ENCODE assay signal across 1 cellular context in the genomic region with DNA sequence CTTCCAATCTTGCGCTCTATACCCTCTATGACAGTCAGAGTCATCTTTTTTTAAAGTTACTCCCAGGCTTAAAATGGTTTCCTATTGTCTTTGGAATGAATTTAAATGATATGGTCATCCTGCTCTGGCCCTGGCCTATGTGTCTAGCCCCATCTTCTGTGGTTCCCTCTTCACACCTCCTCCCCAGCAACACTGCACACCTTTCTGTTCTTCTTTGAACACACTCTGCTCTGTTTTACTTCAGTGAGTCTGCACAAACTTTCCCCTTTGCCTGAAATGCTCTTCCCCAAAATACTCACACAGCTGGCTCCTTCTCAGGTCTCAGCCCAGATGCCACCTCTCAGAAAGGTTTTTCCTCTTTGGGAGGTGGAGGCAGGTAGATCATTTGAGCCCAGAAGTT.
TF ChIP-seq lines count a peak whose summit lies in the region.

No MANE protein-coding gene starts in this region.

TF ChIP-seq in GM12878, 131 proteins besides CTCF, POLR2A, EP300 and RAD21 (continues in another document):
- TF ChIP-seq, protein P1, sequence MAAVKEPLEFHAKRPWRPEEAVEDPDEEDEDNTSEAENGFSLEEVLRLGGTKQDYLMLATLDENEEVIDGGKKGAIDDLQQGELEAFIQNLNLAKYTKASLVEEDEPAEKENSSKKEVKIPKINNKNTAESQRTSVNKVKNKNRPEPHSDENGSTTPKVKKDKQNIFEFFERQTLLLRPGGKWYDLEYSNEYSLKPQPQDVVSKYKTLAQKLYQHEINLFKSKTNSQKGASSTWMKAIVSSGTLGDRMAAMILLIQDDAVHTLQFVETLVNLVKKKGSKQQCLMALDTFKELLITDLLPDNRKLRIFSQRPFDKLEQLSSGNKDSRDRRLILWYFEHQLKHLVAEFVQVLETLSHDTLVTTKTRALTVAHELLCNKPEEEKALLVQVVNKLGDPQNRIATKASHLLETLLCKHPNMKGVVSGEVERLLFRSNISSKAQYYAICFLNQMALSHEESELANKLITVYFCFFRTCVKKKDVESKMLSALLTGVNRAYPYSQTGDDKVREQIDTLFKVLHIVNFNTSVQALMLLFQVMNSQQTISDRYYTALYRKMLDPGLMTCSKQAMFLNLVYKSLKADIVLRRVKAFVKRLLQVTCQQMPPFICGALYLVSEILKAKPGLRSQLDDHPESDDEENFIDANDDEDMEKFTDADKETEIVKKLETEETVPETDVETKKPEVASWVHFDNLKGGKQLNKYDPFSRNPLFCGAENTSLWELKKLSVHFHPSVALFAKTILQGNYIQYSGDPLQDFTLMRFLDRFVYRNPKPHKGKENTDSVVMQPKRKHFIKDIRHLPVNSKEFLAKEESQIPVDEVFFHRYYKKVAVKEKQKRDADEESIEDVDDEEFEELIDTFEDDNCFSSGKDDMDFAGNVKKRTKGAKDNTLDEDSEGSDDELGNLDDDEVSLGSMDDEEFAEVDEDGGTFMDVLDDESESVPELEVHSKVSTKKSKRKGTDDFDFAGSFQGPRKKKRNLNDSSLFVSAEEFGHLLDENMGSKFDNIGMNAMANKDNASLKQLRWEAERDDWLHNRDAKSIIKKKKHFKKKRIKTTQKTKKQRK (IDR thresholded peaks at IDR 0.05; ENCODE audit: low read depth, low read length): no peak
- TF ChIP-seq ZNF24 (IDR thresholded peaks at IDR 0.05) (no peak), ZNF207 (IDR thresholded peaks at IDR 0.05; ENCODE audit: borderline replicate concordance) (no peak), CHD1 (IDR thresholded peaks at IDR 0.05; ENCODE audit: low read depth, low read length) (no peak), YBX1 (IDR thresholded peaks at IDR 0.05) (no peak), FOXM1 (IDR thresholded peaks at IDR 0.05; ENCODE audit: low read depth, low read length) (no peak), PBX3 (IDR thresholded peaks at IDR 0.05; ENCODE audit: insufficient replicate concordance, low read depth, low read length) (no peak), SMC3 (IDR thresholded peaks at IDR 0.05; ENCODE audit: borderline replicate concordance, low read length) (no peak), NRF1 (conservative IDR thresholded peaks at IDR 0.05; ENCODE audit: low read depth, low read length) (no peak), BHLHE40 (IDR thresholded peaks at IDR 0.05; ENCODE audit: borderline replicate concordance in 1 of 2, low read depth in 2 of 2, low read length in 1 of 2) (peak; percentile 34 to 62; a peak in 2 of 4 replicates), ZSCAN29 (IDR thresholded peaks at IDR 0.05) (no peak), LARP7 (IDR thresholded peaks at IDR 0.05) (no peak), NR2F1 (conservative IDR thresholded peaks at IDR 0.05) (0 out of 2 replicates have a peak, but pooled peaks have one; percentile 10), MYB (IDR thresholded peaks at IDR 0.05; ENCODE audit: borderline replicate concordance, low read depth, low read length) (no peak), CBX5 (IDR thresholded peaks at IDR 0.05; ENCODE audit: low read depth) (no peak), GABPA (IDR thresholded peaks at IDR 0.05; ENCODE audit: low read depth) (no peak), ZZZ3 (IDR thresholded peaks at IDR 0.05; ENCODE audit: control insufficient read depth, insufficient read length, low read depth) (no peak), ASH2L (IDR thresholded peaks at IDR 0.05; ENCODE audit: borderline replicate concordance, low read depth) (no peak), NR2C2 (IDR thresholded peaks at IDR 0.05; ENCODE audit: borderline replicate concordance, control insufficient read depth, insufficient read length, low read depth) (no peak), BMI1 (IDR thresholded peaks at IDR 0.05; ENCODE audit: borderline replicate concordance) (0 out of 2 replicates have a peak, but pooled peaks have one; percentile 20), FOS (IDR thresholded peaks at IDR 0.05; ENCODE audit: borderline replicate concordance, extremely low read depth, insufficient read length) (no peak), MTA2 (IDR thresholded peaks at IDR 0.05; ENCODE audit: low read depth) (peak; percentile 61; the same call in 1 of the 2 replicates), MEF2A (IDR thresholded peaks at IDR 0.05; ENCODE audit: insufficient read depth, low read depth, low read length) (no peak), BRCA1 (IDR thresholded peaks at IDR 0.05; ENCODE audit: low read depth, low read length) (no peak), POLR2AphosphoS2 (IDR thresholded peaks at IDR 0.05; ENCODE audit: low read depth, low read length) (no peak), TBL1XR1 (IDR thresholded peaks at IDR 0.05; ENCODE audit: low read depth, low read length) (no peak), IKZF1 (conservative IDR thresholded peaks at IDR 0.05) (peak; percentile 67), RELB (IDR thresholded peaks at IDR 0.05; ENCODE audit: low read depth) (peak; percentile 42; the same call in 1 of the 2 replicates), SIX5 (IDR thresholded peaks at IDR 0.05; ENCODE audit: low read depth, low read length, severe bottlenecking) (no peak), RAD51 (IDR thresholded peaks at IDR 0.05) (no peak), HDAC6 (IDR thresholded peaks at IDR 0.05; ENCODE audit: unreplicated experiment) (no peak), SREBF2 (IDR thresholded peaks at IDR 0.05; ENCODE audit: low read length) (no peak), DPF2 (IDR thresholded peaks at IDR 0.05) (0 out of 2 replicates have a peak, but pooled peaks have one; percentile 40), ZNF622 (IDR thresholded peaks at IDR 0.05) (no peak), RBBP5 (conservative IDR thresholded peaks at IDR 0.05) (no peak), SIN3A (IDR thresholded peaks at IDR 0.05; ENCODE audit: low read depth, low read length) (no peak), TARDBP (IDR thresholded peaks at IDR 0.05; ENCODE audit: borderline replicate concordance) (no peak), SP1 (IDR thresholded peaks at IDR 0.05; ENCODE audit: low read depth, low read length) (no peak), SPI1 (IDR thresholded peaks at IDR 0.05; ENCODE audit: borderline replicate concordance, insufficient read depth, low read depth, low read length) (peak; percentile 34; the same call in 1 of the 2 replicates), ATF3 (IDR thresholded peaks at IDR 0.05; ENCODE audit: borderline replicate concordance, extremely low read depth, low read depth, low read length) (no peak), RUNX3 (IDR thresholded peaks at IDR 0.05; ENCODE audit: low read length) (peak; percentile 47), ZNF384 (IDR thresholded peaks at IDR 0.05; ENCODE audit: borderline replicate concordance, low read depth, low read length) (no peak), NBN (IDR thresholded peaks at IDR 0.05) (no peak), IKZF2 (IDR thresholded peaks at IDR 0.05) (peak in 1 of 2 experiments; percentile 73; a peak in 2 of 4 replicates), MLLT1 (IDR thresholded peaks at IDR 0.05) (0 out of 2 replicates have a peak, but pooled peaks have one; percentile 33), HDAC2 (IDR thresholded peaks at IDR 0.05) (no peak), STAT3 (IDR thresholded peaks at IDR 0.05; ENCODE audit: low read depth, low read length) (no peak), CEBPB (IDR thresholded peaks at IDR 0.05; ENCODE audit: borderline replicate concordance in 1 of 2, low read depth in 2 of 2, low read length in 2 of 2) (no peak), ZNF274 (IDR thresholded peaks at IDR 0.05; ENCODE audit: insufficient read depth, insufficient read length) (no peak)
- TF ChIP-seq, protein P2, sequence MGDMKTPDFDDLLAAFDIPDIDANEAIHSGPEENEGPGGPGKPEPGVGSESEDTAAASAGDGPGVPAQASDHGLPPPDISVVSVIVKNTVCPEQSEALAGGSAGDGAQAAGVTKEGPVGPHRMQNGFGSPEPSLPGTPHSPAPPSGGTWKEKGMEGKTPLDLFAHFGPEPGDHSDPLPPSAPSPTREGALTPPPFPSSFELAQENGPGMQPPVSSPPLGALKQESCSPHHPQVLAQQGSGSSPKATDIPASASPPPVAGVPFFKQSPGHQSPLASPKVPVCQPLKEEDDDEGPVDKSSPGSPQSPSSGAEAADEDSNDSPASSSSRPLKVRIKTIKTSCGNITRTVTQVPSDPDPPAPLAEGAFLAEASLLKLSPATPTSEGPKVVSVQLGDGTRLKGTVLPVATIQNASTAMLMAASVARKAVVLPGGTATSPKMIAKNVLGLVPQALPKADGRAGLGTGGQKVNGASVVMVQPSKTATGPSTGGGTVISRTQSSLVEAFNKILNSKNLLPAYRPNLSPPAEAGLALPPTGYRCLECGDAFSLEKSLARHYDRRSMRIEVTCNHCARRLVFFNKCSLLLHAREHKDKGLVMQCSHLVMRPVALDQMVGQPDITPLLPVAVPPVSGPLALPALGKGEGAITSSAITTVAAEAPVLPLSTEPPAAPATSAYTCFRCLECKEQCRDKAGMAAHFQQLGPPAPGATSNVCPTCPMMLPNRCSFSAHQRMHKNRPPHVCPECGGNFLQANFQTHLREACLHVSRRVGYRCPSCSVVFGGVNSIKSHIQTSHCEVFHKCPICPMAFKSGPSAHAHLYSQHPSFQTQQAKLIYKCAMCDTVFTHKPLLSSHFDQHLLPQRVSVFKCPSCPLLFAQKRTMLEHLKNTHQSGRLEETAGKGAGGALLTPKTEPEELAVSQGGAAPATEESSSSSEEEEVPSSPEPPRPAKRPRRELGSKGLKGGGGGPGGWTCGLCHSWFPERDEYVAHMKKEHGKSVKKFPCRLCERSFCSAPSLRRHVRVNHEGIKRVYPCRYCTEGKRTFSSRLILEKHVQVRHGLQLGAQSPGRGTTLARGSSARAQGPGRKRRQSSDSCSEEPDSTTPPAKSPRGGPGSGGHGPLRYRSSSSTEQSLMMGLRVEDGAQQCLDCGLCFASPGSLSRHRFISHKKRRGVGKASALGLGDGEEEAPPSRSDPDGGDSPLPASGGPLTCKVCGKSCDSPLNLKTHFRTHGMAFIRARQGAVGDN (IDR thresholded peaks at IDR 0.05): peak; percentile 74
- TF ChIP-seq, protein P3, sequence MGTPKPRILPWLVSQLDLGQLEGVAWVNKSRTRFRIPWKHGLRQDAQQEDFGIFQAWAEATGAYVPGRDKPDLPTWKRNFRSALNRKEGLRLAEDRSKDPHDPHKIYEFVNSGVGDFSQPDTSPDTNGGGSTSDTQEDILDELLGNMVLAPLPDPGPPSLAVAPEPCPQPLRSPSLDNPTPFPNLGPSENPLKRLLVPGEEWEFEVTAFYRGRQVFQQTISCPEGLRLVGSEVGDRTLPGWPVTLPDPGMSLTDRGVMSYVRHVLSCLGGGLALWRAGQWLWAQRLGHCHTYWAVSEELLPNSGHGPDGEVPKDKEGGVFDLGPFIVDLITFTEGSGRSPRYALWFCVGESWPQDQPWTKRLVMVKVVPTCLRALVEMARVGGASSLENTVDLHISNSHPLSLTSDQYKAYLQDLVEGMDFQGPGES (IDR thresholded peaks at IDR 0.05): no peak
- TF ChIP-seq, protein P4, sequence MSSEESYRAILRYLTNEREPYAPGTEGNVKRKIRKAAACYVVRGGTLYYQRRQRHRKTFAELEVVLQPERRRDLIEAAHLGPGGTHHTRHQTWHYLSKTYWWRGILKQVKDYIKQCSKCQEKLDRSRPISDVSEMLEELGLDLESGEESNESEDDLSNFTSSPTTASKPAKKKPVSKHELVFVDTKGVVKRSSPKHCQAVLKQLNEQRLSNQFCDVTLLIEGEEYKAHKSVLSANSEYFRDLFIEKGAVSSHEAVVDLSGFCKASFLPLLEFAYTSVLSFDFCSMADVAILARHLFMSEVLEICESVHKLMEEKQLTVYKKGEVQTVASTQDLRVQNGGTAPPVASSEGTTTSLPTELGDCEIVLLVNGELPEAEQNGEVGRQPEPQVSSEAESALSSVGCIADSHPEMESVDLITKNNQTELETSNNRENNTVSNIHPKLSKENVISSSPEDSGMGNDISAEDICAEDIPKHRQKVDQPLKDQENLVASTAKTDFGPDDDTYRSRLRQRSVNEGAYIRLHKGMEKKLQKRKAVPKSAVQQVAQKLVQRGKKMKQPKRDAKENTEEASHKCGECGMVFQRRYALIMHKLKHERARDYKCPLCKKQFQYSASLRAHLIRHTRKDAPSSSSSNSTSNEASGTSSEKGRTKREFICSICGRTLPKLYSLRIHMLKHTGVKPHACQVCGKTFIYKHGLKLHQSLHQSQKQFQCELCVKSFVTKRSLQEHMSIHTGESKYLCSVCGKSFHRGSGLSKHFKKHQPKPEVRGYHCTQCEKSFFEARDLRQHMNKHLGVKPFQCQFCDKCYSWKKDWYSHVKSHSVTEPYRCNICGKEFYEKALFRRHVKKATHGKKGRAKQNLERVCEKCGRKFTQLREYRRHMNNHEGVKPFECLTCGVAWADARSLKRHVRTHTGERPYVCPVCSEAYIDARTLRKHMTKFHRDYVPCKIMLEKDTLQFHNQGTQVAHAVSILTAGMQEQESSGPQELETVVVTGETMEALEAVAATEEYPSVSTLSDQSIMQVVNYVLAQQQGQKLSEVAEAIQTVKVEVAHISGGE (CRISPR knock-in tag; IDR thresholded peaks at IDR 0.05): no peak
